Comparison of ENCODE assay signal across 10 cellular contexts in genomic region chrX:46461653-46462191, GRCh38.
DNase-seq lines count a peak whose midpoint lies in the region; ATAC-seq and TF ChIP-seq lines count a peak whose summit lies in the region.
"Had no signal": no experiment of that assay in that cellular context is flagged by ENCODE, and none has a peak within 500 bp of the region (broad histone marks: within the 10 kb centered on the region; RNA-seq: fewer than 3 reads in every experiment).

No MANE protein-coding gene starts in this region.

- H3K27me3 ChIP-seq in right lobe of liver = no peaks in the 10 kb centered on the region
- no peaks in the 10 kb centered on the region for H3K27me3 ChIP-seq in transverse colon

- no peaks in the 10 kb centered on the region for H3K36me3 ChIP-seq in right lobe of liver
- H3K36me3 ChIP-seq in transverse colon = no peaks in the 10 kb centered on the region

- TF ChIP-seq POLR2A in right lobe of liver (IDR thresholded peaks at IDR 0.05) (no peak), transverse colon (IDR thresholded peaks at IDR 0.05) (no peak)

- in situ Hi-C loops in transverse colon (cut with MboI; ENCODE audit: low pct_ligation_motif_present in 1 of 4, low pct_unique_long_range_greater_than_20kb in 1 of 4, low sequenced_read_pairs in 3 of 4) = no loop called here

- TF ChIP-seq EP300 in transverse colon (IDR thresholded peaks at IDR 0.05; ENCODE audit: low read depth) = no peak

- H3K4me3 ChIP-seq in right lobe of liver = no peak overlapping the region
- H3K4me3 ChIP-seq in transverse colon = no peak overlapping the region

- TF ChIP-seq CTCF in right lobe of liver (IDR thresholded peaks at IDR 0.05) (no peak), transverse colon (IDR thresholded peaks at IDR 0.05) (no peak)

- H3K27ac ChIP-seq in right lobe of liver = peak overlapping the region in 2 of 3 donors; percentile 21 to 49
- H3K27ac ChIP-seq in transverse colon = no peak overlapping the region

- no peak for DNase-seq in right lobe of liver
- no peak for DNase-seq in SKM-1 treated with dmso at 0.1 percent for 144 hours (lab: John Stamatoyannopoulos, UW; ENCODE audit: unreplicated experiment)
- DNase-seq in transverse colon = no peak
- DNase-seq in hippocampal formation (lab: John Stamatoyannopoulos, UW) = no peak
- DNase-seq in NCI-H187 treated with DMSO at 0.1 percent for 48 hours (lab: John Stamatoyannopoulos, UW) = no peak
- DNase-seq: foreskin melanocyte, right cardiac atrium had no signal

- intact Hi-C loops in right lobe of liver (cut with DNase I) = no loop called here
- intact Hi-C loops in transverse colon (cut with DNase I; ENCODE audit: low total_unique reads) = no loop called here

- H3K4me1 ChIP-seq in right lobe of liver = peaks cover 0 to 3% (median 0%) of the 10 kb centered on the region in 4 donors
- no peaks in the 10 kb centered on the region for H3K4me1 ChIP-seq in transverse colon

- WGBS in right lobe of liver (ENCODE audit: insufficient coverage, low coverage, low lambda C conversion rate, missing lambda C conversion rate) = 18% methylated on average over 2 of the region's 2 CpGs
- 55% methylated on average over 2 of the region's 2 CpGs; no CpG with 5 or more reads in 1 of the 2 donors for WGBS in transverse colon (ENCODE audit: low coverage in 1 of 2), 2 donors

- ATAC-seq in GM18858 (IDR thresholded peaks at IDR 0.05; ENCODE audit: unreplicated experiment) = peak; percentile 89
- ATAC-seq in GM21576 (IDR thresholded peaks at IDR 0.05; ENCODE audit: unreplicated experiment) = peak; percentile 94
- ATAC-seq in HG03520 (IDR thresholded peaks at IDR 0.05; ENCODE audit: unreplicated experiment) = peak; percentile 96
- ATAC-seq in right lobe of liver = peak; percentile 25 to 45 (median 26)

- H3K9me3 ChIP-seq in right lobe of liver (no peaks in the 10 kb centered on the region), transverse colon (no peaks in the 10 kb centered on the region)

Comparison
In these comparisons a context has a peak if more than half of its experiments do, and no peak if none do; other contexts are left out.
1. ATAC-seq: peak in every context shown above with its lines; median percentile 96 in HG03520; 94 in GM21576; 89 in GM18858; 26 in right lobe of liver.
2. H3K27ac ChIP-seq: peak in right lobe of liver (2 of 3); none in transverse colon (0 of 4).